ENCODE assay signal across 17 cellular contexts in the genomic region with DNA sequence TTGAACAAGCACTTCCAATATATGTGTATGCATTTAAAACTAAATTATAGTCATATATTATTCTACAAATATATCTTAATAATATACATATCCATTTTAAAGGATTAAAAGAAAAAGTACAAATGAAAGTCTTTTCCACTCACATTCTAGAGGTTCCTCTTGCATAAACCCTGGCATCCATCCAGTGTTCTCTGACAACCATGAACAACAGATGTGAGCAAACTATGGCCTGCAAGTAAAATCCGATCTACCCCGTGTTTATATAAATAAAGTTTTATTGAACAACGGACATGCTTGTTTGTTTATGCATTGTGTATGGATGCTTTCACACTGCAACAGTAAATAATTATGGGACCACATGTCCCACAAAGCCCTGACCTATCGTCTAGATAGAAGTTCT.
DNase-seq lines count a peak whose midpoint lies in the region; ATAC-seq and TF ChIP-seq lines count a peak whose summit lies in the region.
"Had no signal": no experiment of that assay in that cellular context is flagged by ENCODE, and none has a peak within 500 bp of the region (broad histone marks: within the 10 kb centered on the region; RNA-seq: fewer than 3 reads in every experiment).

No MANE protein-coding gene starts in this region.

- DNase-seq in DMS53 (lab: John Stamatoyannopoulos, UW): peak; percentile 12
- DNase-seq in DMS53 treated with DMSO at 0.1 percent for 48 hours (lab: John Stamatoyannopoulos, UW; ENCODE audit: unreplicated experiment): no peak
- peak; percentile 14 for DNase-seq in NCI-H2171 (lab: John Stamatoyannopoulos, UW)
- peak; percentile 2 for DNase-seq in astrocyte of the hippocampus (ENCODE audit: low read depth, low spot score)
- peak; percentile 13 for DNase-seq in mesenchymal stem cell
- DNase-seq in CD14-positive monocyte (ENCODE audit: low spot score): no peak
- DNase-seq in SW 1271 (lab: John Stamatoyannopoulos, UW): no peak
- no peak for DNase-seq in T-helper 17 cell
- DNase-seq: 8988T; CD4-positive, alpha-beta memory T cell; DMS79; NCI-H1417 treated with DMSO at 0.1 percent for 48 hours; NCI-H187 treated with DMSO at 0.1 percent for 48 hours; NCI-H510A treated with DMSO at 0.1 percent for 48 hours; NCI-H82; PC-9 had no signal

- H4K8ac ChIP-seq in mesenchymal stem cell (ENCODE audit: low read length): no peak overlapping the region

- H3K27me3 Mint-ChIP-seq in CD14-positive monocyte (ENCODE audit: low read depth in 3 of 3) (no peaks in the 10 kb centered on the region), T-helper 17 cell (no peaks in the 10 kb centered on the region)
- H3K27me3 Mint-ChIP-seq: CD4-positive, alpha-beta memory T cell had no signal

- no peaks in the 10 kb centered on the region for H3K36me3 ChIP-seq in mesenchymal stem cell (ENCODE audit: control insufficient read depth in 1 of 2, insufficient read depth in 2 of 2, low read depth in 1 of 2, low read length in 2 of 2)

- H4K91ac ChIP-seq in mesenchymal stem cell (ENCODE audit: low read length): no peak overlapping the region

- H3K18ac ChIP-seq in mesenchymal stem cell (ENCODE audit: low read depth in 1 of 2, low read length in 2 of 2): no peak overlapping the region

- no peak overlapping the region for H2BK12ac ChIP-seq in mesenchymal stem cell (ENCODE audit: low read length in 2 of 2)

- H3K4ac ChIP-seq in mesenchymal stem cell (ENCODE audit: low read depth in 1 of 2, low read length in 2 of 2): no peak overlapping the region

- no peak for ATAC-seq in T-helper 17 cell

- no peak overlapping the region for H2BK120ac ChIP-seq in mesenchymal stem cell (ENCODE audit: low read depth, low read length)

- 90% methylated on average over 3 of the region's 4 CpGs for WGBS in mesenchymal stem cell

- no peak overlapping the region for H2AK5ac ChIP-seq in mesenchymal stem cell (ENCODE audit: low read length, severe bottlenecking)

- no peak for TF ChIP-seq CTCF in CD14-positive monocyte (IDR thresholded peaks at IDR 0.05)

- H3K23ac ChIP-seq in mesenchymal stem cell (ENCODE audit: low read length in 2 of 2): no peak overlapping the region

- H3K9ac ChIP-seq in mesenchymal stem cell (ENCODE audit: low read length): no peak overlapping the region
- H3K9ac ChIP-seq: KMS-11 had no signal

- no peaks in the 10 kb centered on the region for H3K4me1 Mint-ChIP-seq in CD14-positive monocyte
- no peaks in the 10 kb centered on the region for H3K4me1 Mint-ChIP-seq in T-helper 17 cell
- H3K4me1 Mint-ChIP-seq: CD4-positive, alpha-beta memory T cell had no signal

- H3K4me3 ChIP-seq in mesenchymal stem cell (ENCODE audit: insufficient read depth in 1 of 2, low read depth in 1 of 2, low read length in 2 of 2): no peak overlapping the region
- H3K4me3 ChIP-seq: PC-9 had no signal

- no peak overlapping the region for H2AFZ ChIP-seq in mesenchymal stem cell (ENCODE audit: low read depth, low read length)
- H2AFZ ChIP-seq: PC-9 had no signal

- no peaks in the 10 kb centered on the region for H3K36me3 Mint-ChIP-seq in CD14-positive monocyte
- H3K36me3 Mint-ChIP-seq in T-helper 17 cell (ENCODE audit: low read depth): no peaks in the 10 kb centered on the region
- H3K36me3 Mint-ChIP-seq: CD4-positive, alpha-beta memory T cell had no signal

- no peak overlapping the region for H3K4me3 Mint-ChIP-seq in CD14-positive monocyte
- no peak overlapping the region for H3K4me3 Mint-ChIP-seq in T-helper 17 cell
- H3K4me3 Mint-ChIP-seq: CD4-positive, alpha-beta memory T cell had no signal

- H2BK15ac ChIP-seq in mesenchymal stem cell (ENCODE audit: low read depth, poor library complexity, severe bottlenecking): no peak overlapping the region

- peaks cover 0 to 13% (median 8%) of the 10 kb centered on the region in 7 donors for H3K9me3 Mint-ChIP-seq in CD14-positive monocyte

- H3K4me2 ChIP-seq in mesenchymal stem cell (ENCODE audit: low read length, poor library complexity, severe bottlenecking): no peak overlapping the region
- H3K4me2 ChIP-seq: KMS-11, PC-9 had no signal

- no peak overlapping the region for H3K27ac ChIP-seq in mesenchymal stem cell (ENCODE audit: low read length, poor library complexity, severe bottlenecking)
- H3K27ac ChIP-seq: KMS-11, PC-9 had no signal

- intact Hi-C loops in CD14-positive monocyte (cut with micrococcal nuclease): no loop called here

- no peaks in the 10 kb centered on the region for H3K4me1 ChIP-seq in mesenchymal stem cell (ENCODE audit: control insufficient read depth, insufficient read depth, low read depth, low read length)

- H3K27me3 ChIP-seq in mesenchymal stem cell (ENCODE audit: control insufficient read depth in 1 of 2, insufficient read depth in 1 of 2, low read length in 2 of 2): no peaks in the 10 kb centered on the region

- no peak overlapping the region for H3K27ac Mint-ChIP-seq in CD14-positive monocyte
- no peak overlapping the region for H3K27ac Mint-ChIP-seq in T-helper 17 cell
- H3K27ac Mint-ChIP-seq: CD4-positive, alpha-beta memory T cell had no signal

- H2BK5ac ChIP-seq in mesenchymal stem cell (ENCODE audit: low read depth, low read length, poor library complexity, severe bottlenecking): no peak overlapping the region

- H3K9me3 ChIP-seq in mesenchymal stem cell (ENCODE audit: control insufficient read depth, low read length) (peaks cover 6% of the 10 kb centered on the region), T-helper 17 cell (ENCODE audit: control insufficient read depth, low read length, poor library complexity, severe bottlenecking) (no peaks in the 10 kb centered on the region)

- H3K79me1 ChIP-seq in mesenchymal stem cell (replicated peaks; ENCODE audit: low read length, poor library complexity, severe bottlenecking): no peaks in the 10 kb centered on the region

- H3K14ac ChIP-seq in mesenchymal stem cell (ENCODE audit: low read length in 2 of 2): no peak overlapping the region

Comparison
In these comparisons a context has a peak if more than half of its experiments do, and no peak if none do; other contexts are left out.
1. DNase-seq: peak in DMS53 (single experiment), NCI-H2171 (single experiment), astrocyte of the hippocampus (single experiment) and mesenchymal stem cell (single experiment); none in DMS53 treated with DMSO at 0.1 percent for 48 hours (single experiment), CD14-positive monocyte (single experiment), SW 1271 (0 of 2) and T-helper 17 cell (0 of 3).